In the genomic region with DNA sequence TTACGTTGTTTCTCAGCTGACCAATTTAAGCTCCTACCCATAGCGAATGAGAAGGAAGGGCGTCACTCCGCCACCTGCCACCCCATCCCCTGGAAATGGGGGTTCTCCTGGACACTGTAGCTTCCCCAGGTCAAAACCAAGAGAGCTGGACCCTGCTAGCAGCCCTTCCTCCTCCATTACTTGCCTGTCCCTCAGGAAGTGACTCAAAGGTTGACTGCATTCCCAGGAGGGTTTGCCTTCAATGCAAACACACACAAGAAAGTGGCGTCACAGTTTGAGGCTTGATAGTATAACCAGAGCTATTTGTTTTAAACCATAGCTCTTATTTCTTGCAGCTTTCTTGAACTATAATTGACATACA, we compare ENCODE assay signal across 15 cellular contexts.
A peak's percentile ranks its signal among the peaks of the same experiment; 100 is the strongest.
DNase-seq lines count a peak whose midpoint lies in the region; FAIRE-seq and TF ChIP-seq lines count a peak whose summit lies in the region.
"Had no signal": no experiment of that assay in that cellular context is flagged by ENCODE, and none has a peak within 500 bp of the region (broad histone marks: within the 10 kb centered on the region; RNA-seq: fewer than 3 reads in every experiment).

No MANE protein-coding gene starts in this region.

- H3K4me1 Mint-ChIP-seq in neural progenitor cell = peaks cover 16% of the 10 kb centered on the region
- H3K4me1 Mint-ChIP-seq: activated naive CD8-positive, alpha-beta T cell treated with anti-CD3 and anti-CD28 coated beads, Interleukin-2, amount 10 ng/mL, durations not matched to agents 7 days and 5 days; CD8-positive, alpha-beta memory T cell; naive B cell had no signal

- no peak overlapping the region for H3K4me3 ChIP-seq in bronchial epithelial cell (ENCODE audit: low read depth, low read length)
- no peak overlapping the region for H3K4me3 ChIP-seq in neural progenitor cell
- H3K4me3 ChIP-seq: dorsolateral prefrontal cortex had no signal

- H3K4me3 Mint-ChIP-seq in neural progenitor cell = no peak overlapping the region
- H3K4me3 Mint-ChIP-seq: activated naive CD8-positive, alpha-beta T cell treated with anti-CD3 and anti-CD28 coated beads, Interleukin-2, amount 10 ng/mL, durations not matched to agents 7 days and 5 days; CD8-positive, alpha-beta memory T cell; naive B cell had no signal

- no peak overlapping the region for H3K9ac ChIP-seq in neural progenitor cell

- peak overlapping the region; percentile 38 for H2AFZ ChIP-seq in neural progenitor cell (replicated peaks)

- no peaks in the 10 kb centered on the region for H3K4me1 ChIP-seq in neural progenitor cell

- H4K20me1 ChIP-seq in neural progenitor cell (ENCODE audit: low read depth) = no peaks in the 10 kb centered on the region

- no peaks in the 10 kb centered on the region for H3K36me3 Mint-ChIP-seq in neural progenitor cell
- H3K36me3 Mint-ChIP-seq: activated naive CD8-positive, alpha-beta T cell treated with anti-CD3 and anti-CD28 coated beads, Interleukin-2, amount 10 ng/mL, durations not matched to agents 7 days and 5 days; CD8-positive, alpha-beta memory T cell; naive B cell had no signal

- TF ChIP-seq CTCF in bronchial epithelial cell (IDR thresholded peaks at IDR 0.05; ENCODE audit: insufficient read depth, low read length, severe bottlenecking) = no peak
- no peak for TF ChIP-seq CTCF in neural progenitor cell (IDR thresholded peaks at IDR 0.05)

- H3K9me3 Mint-ChIP-seq in neural progenitor cell = no peaks in the 10 kb centered on the region
- H3K9me3 Mint-ChIP-seq: activated naive CD8-positive, alpha-beta T cell treated with anti-CD3 and anti-CD28 coated beads, Interleukin-2, amount 10 ng/mL, durations not matched to agents 7 days and 5 days had no signal

- H3K79me2 ChIP-seq in neural progenitor cell (ENCODE audit: low read depth) = no peaks in the 10 kb centered on the region

- H3K36me3 ChIP-seq in bronchial epithelial cell (ENCODE audit: control insufficient read depth, insufficient read depth, low read length) (no peaks in the 10 kb centered on the region), neural progenitor cell (no peaks in the 10 kb centered on the region)

- FAIRE-seq in bronchial epithelial cell (lab: Jason Lieb, UNC) = no peak
- FAIRE-seq: keratinocyte had no signal

- H3K27me3 ChIP-seq in bronchial epithelial cell (ENCODE audit: control insufficient read depth, insufficient read depth, low read length) (no peaks in the 10 kb centered on the region), neural progenitor cell (no peaks in the 10 kb centered on the region)

- DNase-seq in ELF-1 (ENCODE audit: low read depth, low spot score) (peak; percentile 5), M059J (ENCODE audit: low read depth) (peak; percentile 87), bronchial epithelial cell (ENCODE audit: low read depth) (peak; percentile 62), neural progenitor cell (ENCODE audit: low spot score) (no peak), DMS79 treated with DMSO at 0.1 percent for 48 hours (lab: John Stamatoyannopoulos, UW) (no peak), SKM-1 (lab: John Stamatoyannopoulos, UW; ENCODE audit: unreplicated experiment) (no peak), GM19238 (ENCODE audit: insufficient read length, low spot score) (no peak), germinal center (ENCODE audit: low spot score) (no peak)
- DNase-seq: activated CD8-positive, alpha-beta memory T cell treated with anti-CD3 and anti-CD28 coated beads, Interleukin-2, amount 50 U/mL, for 48 hours; activated naive CD8-positive, alpha-beta T cell treated with anti-CD3 and anti-CD28 coated beads, Interleukin-2, amount 10 ng/mL, durations not matched to agents 7 days and 5 days; CD8-positive, alpha-beta memory T cell; dorsolateral prefrontal cortex; naive B cell; NCI-H187 treated with DMSO at 0.1 percent for 48 hours had no signal

- peaks cover 4% of the 10 kb centered on the region for H3K27me3 Mint-ChIP-seq in neural progenitor cell (ENCODE audit: insufficient read depth, low read depth)

- no peak overlapping the region for H3K27ac ChIP-seq in neural progenitor cell
- H3K27ac ChIP-seq: dorsolateral prefrontal cortex had no signal

- H3K27ac Mint-ChIP-seq in neural progenitor cell = peak overlapping the region; percentile 67
- H3K27ac Mint-ChIP-seq: activated naive CD8-positive, alpha-beta T cell treated with anti-CD3 and anti-CD28 coated beads, Interleukin-2, amount 10 ng/mL, durations not matched to agents 7 days and 5 days; naive B cell had no signal

- no peaks in the 10 kb centered on the region for H3F3A ChIP-seq in neural progenitor cell (ENCODE audit: low read depth)

- no peak overlapping the region for H3K4me2 ChIP-seq in neural progenitor cell

- no peaks in the 10 kb centered on the region for H3K9me3 ChIP-seq in neural progenitor cell (ENCODE audit: low read depth)

Comparison
In these comparisons a context has a peak if more than half of its experiments do, and no peak if none do; other contexts are left out.
1. DNase-seq: peak in ELF-1 (single experiment), M059J (single experiment) and bronchial epithelial cell (single experiment); none in neural progenitor cell (single experiment), DMS79 treated with DMSO at 0.1 percent for 48 hours (single experiment), SKM-1 (single experiment), GM19238 (single experiment) and germinal center (single experiment).